Comparison of ENCODE assay signal across 1 cellular context in genomic region chr14:100568998-100569733, GRCh38.
TF ChIP-seq lines count a peak whose summit lies in the region.

No MANE protein-coding gene starts in this region.

TF ChIP-seq in SK-N-SH treated with all-trans-retinoic acid at 6 μM for 48 hours, 23 proteins besides CTCF, POLR2A, EP300 and RAD21 (continued from another document):
- TF ChIP-seq, protein P1, sequence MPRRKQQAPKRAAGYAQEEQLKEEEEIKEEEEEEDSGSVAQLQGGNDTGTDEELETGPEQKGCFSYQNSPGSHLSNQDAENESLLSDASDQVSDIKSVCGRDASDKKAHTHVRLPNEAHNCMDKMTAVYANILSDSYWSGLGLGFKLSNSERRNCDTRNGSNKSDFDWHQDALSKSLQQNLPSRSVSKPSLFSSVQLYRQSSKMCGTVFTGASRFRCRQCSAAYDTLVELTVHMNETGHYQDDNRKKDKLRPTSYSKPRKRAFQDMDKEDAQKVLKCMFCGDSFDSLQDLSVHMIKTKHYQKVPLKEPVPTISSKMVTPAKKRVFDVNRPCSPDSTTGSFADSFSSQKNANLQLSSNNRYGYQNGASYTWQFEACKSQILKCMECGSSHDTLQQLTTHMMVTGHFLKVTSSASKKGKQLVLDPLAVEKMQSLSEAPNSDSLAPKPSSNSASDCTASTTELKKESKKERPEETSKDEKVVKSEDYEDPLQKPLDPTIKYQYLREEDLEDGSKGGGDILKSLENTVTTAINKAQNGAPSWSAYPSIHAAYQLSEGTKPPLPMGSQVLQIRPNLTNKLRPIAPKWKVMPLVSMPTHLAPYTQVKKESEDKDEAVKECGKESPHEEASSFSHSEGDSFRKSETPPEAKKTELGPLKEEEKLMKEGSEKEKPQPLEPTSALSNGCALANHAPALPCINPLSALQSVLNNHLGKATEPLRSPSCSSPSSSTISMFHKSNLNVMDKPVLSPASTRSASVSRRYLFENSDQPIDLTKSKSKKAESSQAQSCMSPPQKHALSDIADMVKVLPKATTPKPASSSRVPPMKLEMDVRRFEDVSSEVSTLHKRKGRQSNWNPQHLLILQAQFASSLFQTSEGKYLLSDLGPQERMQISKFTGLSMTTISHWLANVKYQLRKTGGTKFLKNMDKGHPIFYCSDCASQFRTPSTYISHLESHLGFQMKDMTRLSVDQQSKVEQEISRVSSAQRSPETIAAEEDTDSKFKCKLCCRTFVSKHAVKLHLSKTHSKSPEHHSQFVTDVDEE (CRISPR knock-in tag; IDR thresholded peaks at IDR 0.05) = no peak
- TF ChIP-seq ZNF565 (CRISPR knock-in tag; conservative IDR thresholded peaks at IDR 0.05; ENCODE audit: low read depth) = no peak
- TF ChIP-seq ZNF70 (CRISPR knock-in tag; IDR thresholded peaks at IDR 0.05) = no peak
- TF ChIP-seq, protein P2, sequence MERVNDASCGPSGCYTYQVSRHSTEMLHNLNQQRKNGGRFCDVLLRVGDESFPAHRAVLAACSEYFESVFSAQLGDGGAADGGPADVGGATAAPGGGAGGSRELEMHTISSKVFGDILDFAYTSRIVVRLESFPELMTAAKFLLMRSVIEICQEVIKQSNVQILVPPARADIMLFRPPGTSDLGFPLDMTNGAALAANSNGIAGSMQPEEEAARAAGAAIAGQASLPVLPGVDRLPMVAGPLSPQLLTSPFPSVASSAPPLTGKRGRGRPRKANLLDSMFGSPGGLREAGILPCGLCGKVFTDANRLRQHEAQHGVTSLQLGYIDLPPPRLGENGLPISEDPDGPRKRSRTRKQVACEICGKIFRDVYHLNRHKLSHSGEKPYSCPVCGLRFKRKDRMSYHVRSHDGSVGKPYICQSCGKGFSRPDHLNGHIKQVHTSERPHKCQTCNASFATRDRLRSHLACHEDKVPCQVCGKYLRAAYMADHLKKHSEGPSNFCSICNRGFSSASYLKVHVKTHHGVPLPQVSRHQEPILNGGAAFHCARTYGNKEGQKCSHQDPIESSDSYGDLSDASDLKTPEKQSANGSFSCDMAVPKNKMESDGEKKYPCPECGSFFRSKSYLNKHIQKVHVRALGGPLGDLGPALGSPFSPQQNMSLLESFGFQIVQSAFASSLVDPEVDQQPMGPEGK (CRISPR knock-in tag; IDR thresholded peaks at IDR 0.05; ENCODE audit: borderline replicate concordance) = no peak
- no peak for TF ChIP-seq CSDC2 (CRISPR knock-in tag; IDR thresholded peaks at IDR 0.05)
- TF ChIP-seq ZC3H10 (CRISPR knock-in tag; IDR thresholded peaks at IDR 0.05) = no peak
